ENCODE assay signal across 1 cellular context in genomic region chr15:101054116-101054515, GRCh38.
TF ChIP-seq lines count a peak whose summit lies in the region.

No MANE protein-coding gene starts in this region.

TF ChIP-seq in SK-N-SH treated with all-trans-retinoic acid at 6 μM for 48 hours, 23 proteins besides CTCF, POLR2A, EP300 and RAD21 (continued from another document):
- TF ChIP-seq CREB5 (CRISPR knock-in tag; IDR thresholded peaks at IDR 0.05; ENCODE audit: low read depth): no peak
